1 cellular context compared by ENCODE assay signal in the genomic region with DNA sequence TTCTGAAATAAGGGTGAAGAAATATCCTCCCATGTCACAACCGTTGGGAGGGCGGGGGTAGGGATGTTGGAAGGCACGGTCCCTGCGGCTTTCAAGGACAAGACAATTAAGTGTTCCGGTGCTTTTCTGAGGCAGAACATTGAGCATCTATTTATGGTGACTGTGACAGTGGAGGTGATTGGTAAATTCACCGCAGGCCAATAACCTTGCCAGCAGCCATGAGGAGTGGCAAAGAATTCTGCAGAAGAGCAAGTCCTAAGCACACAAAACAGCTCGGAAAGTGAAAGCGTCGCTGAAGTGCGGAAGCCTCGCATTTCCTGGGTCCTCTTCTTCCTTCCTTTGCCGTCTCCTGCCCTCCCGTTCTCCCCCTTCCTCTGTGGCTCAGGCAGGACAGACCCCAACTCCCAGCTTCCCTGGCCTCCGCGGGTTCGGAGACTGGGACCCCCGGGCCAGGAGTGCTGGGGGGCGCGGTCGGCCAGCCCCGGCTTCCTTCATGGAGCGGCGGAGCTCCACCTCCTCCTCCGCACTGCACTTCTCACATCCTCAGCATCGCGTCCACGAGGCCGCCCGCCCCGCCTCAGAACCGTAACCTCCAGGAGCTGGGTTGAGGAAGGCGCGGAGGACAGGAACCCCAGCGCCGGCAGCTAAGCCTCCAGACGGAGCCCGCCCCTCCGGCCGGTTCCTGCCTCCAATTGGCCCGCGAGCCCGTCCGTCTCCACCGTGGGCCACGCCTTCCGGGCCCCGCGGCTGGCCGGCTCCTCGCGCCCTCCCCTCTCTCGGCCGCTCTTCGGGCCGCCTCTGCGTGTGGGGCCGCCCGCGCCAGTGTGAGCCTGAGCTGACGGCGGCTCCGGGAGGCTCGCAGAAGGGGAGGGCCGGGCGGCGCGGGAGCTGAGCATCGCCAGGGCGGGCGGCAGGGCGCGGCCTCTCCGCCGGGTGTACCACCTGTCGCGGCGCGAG.
TF ChIP-seq lines count a peak whose summit lies in the region.

Gene ME2 (plus strand): TSS at position 774 of the 957 bp plus-strand sequence. CDS start 16,703 bp downstream, outside the sequence.

TF ChIP-seq in HEK293, 187 proteins besides CTCF, POLR2A, EP300 and RAD21 (continued from another document and continues in another):
- TF ChIP-seq, protein P1, sequence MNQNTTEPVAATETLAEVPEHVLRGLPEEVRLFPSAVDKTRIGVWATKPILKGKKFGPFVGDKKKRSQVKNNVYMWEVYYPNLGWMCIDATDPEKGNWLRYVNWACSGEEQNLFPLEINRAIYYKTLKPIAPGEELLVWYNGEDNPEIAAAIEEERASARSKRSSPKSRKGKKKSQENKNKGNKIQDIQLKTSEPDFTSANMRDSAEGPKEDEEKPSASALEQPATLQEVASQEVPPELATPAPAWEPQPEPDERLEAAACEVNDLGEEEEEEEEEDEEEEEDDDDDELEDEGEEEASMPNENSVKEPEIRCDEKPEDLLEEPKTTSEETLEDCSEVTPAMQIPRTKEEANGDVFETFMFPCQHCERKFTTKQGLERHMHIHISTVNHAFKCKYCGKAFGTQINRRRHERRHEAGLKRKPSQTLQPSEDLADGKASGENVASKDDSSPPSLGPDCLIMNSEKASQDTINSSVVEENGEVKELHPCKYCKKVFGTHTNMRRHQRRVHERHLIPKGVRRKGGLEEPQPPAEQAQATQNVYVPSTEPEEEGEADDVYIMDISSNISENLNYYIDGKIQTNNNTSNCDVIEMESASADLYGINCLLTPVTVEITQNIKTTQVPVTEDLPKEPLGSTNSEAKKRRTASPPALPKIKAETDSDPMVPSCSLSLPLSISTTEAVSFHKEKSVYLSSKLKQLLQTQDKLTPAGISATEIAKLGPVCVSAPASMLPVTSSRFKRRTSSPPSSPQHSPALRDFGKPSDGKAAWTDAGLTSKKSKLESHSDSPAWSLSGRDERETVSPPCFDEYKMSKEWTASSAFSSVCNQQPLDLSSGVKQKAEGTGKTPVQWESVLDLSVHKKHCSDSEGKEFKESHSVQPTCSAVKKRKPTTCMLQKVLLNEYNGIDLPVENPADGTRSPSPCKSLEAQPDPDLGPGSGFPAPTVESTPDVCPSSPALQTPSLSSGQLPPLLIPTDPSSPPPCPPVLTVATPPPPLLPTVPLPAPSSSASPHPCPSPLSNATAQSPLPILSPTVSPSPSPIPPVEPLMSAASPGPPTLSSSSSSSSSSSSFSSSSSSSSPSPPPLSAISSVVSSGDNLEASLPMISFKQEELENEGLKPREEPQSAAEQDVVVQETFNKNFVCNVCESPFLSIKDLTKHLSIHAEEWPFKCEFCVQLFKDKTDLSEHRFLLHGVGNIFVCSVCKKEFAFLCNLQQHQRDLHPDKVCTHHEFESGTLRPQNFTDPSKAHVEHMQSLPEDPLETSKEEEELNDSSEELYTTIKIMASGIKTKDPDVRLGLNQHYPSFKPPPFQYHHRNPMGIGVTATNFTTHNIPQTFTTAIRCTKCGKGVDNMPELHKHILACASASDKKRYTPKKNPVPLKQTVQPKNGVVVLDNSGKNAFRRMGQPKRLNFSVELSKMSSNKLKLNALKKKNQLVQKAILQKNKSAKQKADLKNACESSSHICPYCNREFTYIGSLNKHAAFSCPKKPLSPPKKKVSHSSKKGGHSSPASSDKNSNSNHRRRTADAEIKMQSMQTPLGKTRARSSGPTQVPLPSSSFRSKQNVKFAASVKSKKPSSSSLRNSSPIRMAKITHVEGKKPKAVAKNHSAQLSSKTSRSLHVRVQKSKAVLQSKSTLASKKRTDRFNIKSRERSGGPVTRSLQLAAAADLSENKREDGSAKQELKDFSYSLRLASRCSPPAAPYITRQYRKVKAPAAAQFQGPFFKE (tag by site-specific recombination; IDR thresholded peaks at IDR 0.05; ENCODE audit: borderline replicate concordance): no peak
- TF ChIP-seq, protein P2, sequence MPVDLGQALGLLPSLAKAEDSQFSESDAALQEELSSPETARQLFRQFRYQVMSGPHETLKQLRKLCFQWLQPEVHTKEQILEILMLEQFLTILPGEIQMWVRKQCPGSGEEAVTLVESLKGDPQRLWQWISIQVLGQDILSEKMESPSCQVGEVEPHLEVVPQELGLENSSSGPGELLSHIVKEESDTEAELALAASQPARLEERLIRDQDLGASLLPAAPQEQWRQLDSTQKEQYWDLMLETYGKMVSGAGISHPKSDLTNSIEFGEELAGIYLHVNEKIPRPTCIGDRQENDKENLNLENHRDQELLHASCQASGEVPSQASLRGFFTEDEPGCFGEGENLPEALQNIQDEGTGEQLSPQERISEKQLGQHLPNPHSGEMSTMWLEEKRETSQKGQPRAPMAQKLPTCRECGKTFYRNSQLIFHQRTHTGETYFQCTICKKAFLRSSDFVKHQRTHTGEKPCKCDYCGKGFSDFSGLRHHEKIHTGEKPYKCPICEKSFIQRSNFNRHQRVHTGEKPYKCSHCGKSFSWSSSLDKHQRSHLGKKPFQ (tag by site-specific recombination; IDR thresholded peaks at IDR 0.05): no peak
- TF ChIP-seq ZNF155 (tag by site-specific recombination; IDR thresholded peaks at IDR 0.05) (no peak), ZNF529 (tag by site-specific recombination; IDR thresholded peaks at IDR 0.05; ENCODE audit: insufficient replicate concordance) (no peak), HOXA7 (CRISPR knock-in tag; IDR thresholded peaks at IDR 0.05; ENCODE audit: borderline replicate concordance) (no peak), ZNF416 (tag by site-specific recombination; IDR thresholded peaks at IDR 0.05) (no peak), ZNF776 (tag by site-specific recombination; IDR thresholded peaks at IDR 0.05; ENCODE audit: borderline replicate concordance) (no peak), ZNF560 (tag by site-specific recombination; IDR thresholded peaks at IDR 0.05; ENCODE audit: borderline replicate concordance) (no peak), TRIM28 (IDR thresholded peaks at IDR 0.05; ENCODE audit: borderline replicate concordance, low read length) (no peak), ZNF561 (tag by site-specific recombination; IDR thresholded peaks at IDR 0.05; ENCODE audit: borderline replicate concordance) (no peak), ZNF169 (tag by site-specific recombination; IDR thresholded peaks at IDR 0.05) (no peak), ZNF664 (tag by site-specific recombination; IDR thresholded peaks at IDR 0.05) (peak; percentile 96), HOXD13 (CRISPR knock-in tag; IDR thresholded peaks at IDR 0.05; ENCODE audit: borderline replicate concordance) (no peak), ZNF121 (tag by site-specific recombination; IDR thresholded peaks at IDR 0.05) (no peak), ZNF138 (tag by site-specific recombination; IDR thresholded peaks at IDR 0.05; ENCODE audit: borderline replicate concordance) (no peak), ZSCAN5A (tag by site-specific recombination; IDR thresholded peaks at IDR 0.05) (peak; percentile 55; the same call in 1 of the 2 replicates), MZF1 (tag by site-specific recombination; IDR thresholded peaks at IDR 0.05; ENCODE audit: borderline replicate concordance) (no peak), ZSCAN23 (tag by site-specific recombination; IDR thresholded peaks at IDR 0.05) (peak; percentile 51; the same call in 1 of the 2 replicates), ZFP41 (tag by site-specific recombination; IDR thresholded peaks at IDR 0.05; ENCODE audit: borderline replicate concordance) (no peak), ZSCAN30 (tag by site-specific recombination; IDR thresholded peaks at IDR 0.05) (peak; percentile 74; the same call in 1 of the 2 replicates), ZNF571 (tag by site-specific recombination; IDR thresholded peaks at IDR 0.05) (no peak), ZNF248 (tag by site-specific recombination; IDR thresholded peaks at IDR 0.05) (no peak), ZNF221 (tag by site-specific recombination; IDR thresholded peaks at IDR 0.05; ENCODE audit: borderline replicate concordance) (no peak), PRDM1 (tag by site-specific recombination; IDR thresholded peaks at IDR 0.05) (peak; percentile 83; the same call in 1 of the 2 replicates), ZNF544 (tag by site-specific recombination; IDR thresholded peaks at IDR 0.05) (no peak), ZNF423 (tag by site-specific recombination; IDR thresholded peaks at IDR 0.05) (no peak), ZNF398 (tag by site-specific recombination; IDR thresholded peaks at IDR 0.05) (no peak), ZEB2 (tag by site-specific recombination; IDR thresholded peaks at IDR 0.05) (peak; percentile 86), ZBTB48 (tag by site-specific recombination; IDR thresholded peaks at IDR 0.05) (peak; percentile 53; the same call in 1 of the 2 replicates), ZBTB7A (tag by site-specific recombination; IDR thresholded peaks at IDR 0.05; ENCODE audit: low read depth) (peak; percentile 86), ZNF302 (tag by site-specific recombination; IDR thresholded peaks at IDR 0.05; ENCODE audit: low read depth) (no peak), ZNF280D (tag by site-specific recombination; IDR thresholded peaks at IDR 0.05) (0 out of 2 replicates have a peak, but pooled peaks have one; percentile 47), KLF16 (tag by site-specific recombination; IDR thresholded peaks at IDR 0.05) (peak; percentile 77), MYNN (tag by site-specific recombination; IDR thresholded peaks at IDR 0.05; ENCODE audit: borderline replicate concordance) (no peak), ZNF404 (tag by site-specific recombination; IDR thresholded peaks at IDR 0.05) (no peak)
- TF ChIP-seq, protein P3, sequence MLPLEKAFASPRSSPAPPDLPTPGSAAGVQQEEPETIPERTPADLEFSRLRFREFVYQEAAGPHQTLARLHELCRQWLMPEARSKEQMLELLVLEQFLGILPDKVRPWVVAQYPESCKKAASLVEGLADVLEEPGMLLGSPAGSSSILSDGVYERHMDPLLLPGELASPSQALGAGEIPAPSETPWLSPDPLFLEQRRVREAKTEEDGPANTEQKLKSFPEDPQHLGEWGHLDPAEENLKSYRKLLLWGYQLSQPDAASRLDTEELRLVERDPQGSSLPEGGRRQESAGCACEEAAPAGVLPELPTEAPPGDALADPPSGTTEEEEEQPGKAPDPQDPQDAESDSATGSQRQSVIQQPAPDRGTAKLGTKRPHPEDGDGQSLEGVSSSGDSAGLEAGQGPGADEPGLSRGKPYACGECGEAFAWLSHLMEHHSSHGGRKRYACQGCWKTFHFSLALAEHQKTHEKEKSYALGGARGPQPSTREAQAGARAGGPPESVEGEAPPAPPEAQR (tag by site-specific recombination; IDR thresholded peaks at IDR 0.05): no peak
- TF ChIP-seq, protein P4, sequence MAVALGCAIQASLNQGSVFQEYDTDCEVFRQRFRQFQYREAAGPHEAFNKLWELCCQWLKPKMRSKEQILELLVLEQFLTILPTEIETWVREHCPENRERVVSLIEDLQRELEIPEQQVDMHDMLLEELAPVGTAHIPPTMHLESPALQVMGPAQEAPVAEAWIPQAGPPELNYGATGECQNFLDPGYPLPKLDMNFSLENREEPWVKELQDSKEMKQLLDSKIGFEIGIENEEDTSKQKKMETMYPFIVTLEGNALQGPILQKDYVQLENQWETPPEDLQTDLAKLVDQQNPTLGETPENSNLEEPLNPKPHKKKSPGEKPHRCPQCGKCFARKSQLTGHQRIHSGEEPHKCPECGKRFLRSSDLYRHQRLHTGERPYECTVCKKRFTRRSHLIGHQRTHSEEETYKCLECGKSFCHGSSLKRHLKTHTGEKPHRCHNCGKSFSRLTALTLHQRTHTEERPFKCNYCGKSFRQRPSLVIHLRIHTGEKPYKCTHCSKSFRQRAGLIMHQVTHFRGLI (tag by site-specific recombination; IDR thresholded peaks at IDR 0.05): peak; percentile 42; the same call in 1 of the 2 replicates
- TF ChIP-seq, protein P5, sequence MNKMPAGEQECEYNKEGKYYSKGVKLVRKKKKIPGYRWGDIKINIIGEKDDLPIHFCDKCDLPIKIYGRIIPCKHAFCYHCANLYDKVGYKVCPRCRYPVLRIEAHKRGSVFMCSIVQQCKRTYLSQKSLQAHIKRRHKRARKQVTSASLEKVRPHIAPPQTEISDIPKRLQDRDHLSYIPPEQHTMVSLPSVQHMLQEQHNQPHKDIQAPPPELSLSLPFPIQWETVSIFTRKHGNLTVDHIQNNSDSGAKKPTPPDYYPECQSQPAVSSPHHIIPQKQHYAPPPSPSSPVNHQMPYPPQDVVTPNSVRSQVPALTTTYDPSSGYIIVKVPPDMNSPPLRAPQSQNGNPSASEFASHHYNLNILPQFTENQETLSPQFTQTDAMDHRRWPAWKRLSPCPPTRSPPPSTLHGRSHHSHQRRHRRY (tag by site-specific recombination; IDR thresholded peaks at IDR 0.05): no peak
